Comparison of ENCODE assay signal across 8 cellular contexts in genomic region chr1:32886012-32886827, GRCh38. TPM values are rescaled to one million over a fixed set of nuclear protein-coding genes. Genes with fewer than 3 reads are reported as not detected.
DNase-seq lines count a peak whose midpoint lies in the region; ATAC-seq and TF ChIP-seq lines count a peak whose summit lies in the region.

TSS of gene HPCA (plus strand) at chr1:32886491. CDS start at chr1:32888899, 2,408 bp downstream.

- H3K4me3 ChIP-seq in BJ (ENCODE audit: low read depth, low read length) (no peak within 1 kb of the TSS; the same call in 1 of the 2 replicates), endocrine pancreas (ENCODE audit: control insufficient read depth, insufficient read depth, low read length) (peak within 1 kb of the TSS; percentile 50)

- ATAC-seq in T-cell (replicated peaks in 1 of 4) (peak in 3 of 4 experiments; percentile 53 to 86 (median 64)), HG03442 (IDR thresholded peaks at IDR 0.05; ENCODE audit: unreplicated experiment) (no peak), GM19035 (IDR thresholded peaks at IDR 0.05; ENCODE audit: unreplicated experiment) (no peak)

- peaks cover 1 to 10% (median 7%) of the 10 kb centered on the region in 3 donors for H3K4me1 Mint-ChIP-seq in T-cell

- CTCF ChIA-PET in BJ (lab: Yijun Ruan, JAX) (interaction anchor here (0.8 to 3.7 kb wide), 8 partner anchors 9 to 202 kb away, joined by 3 to 13 read pairs (median 5); no protein-coding TSS in a partner anchor), HEK293T (lab: Yijun Ruan, JAX) (interaction anchor here (0.5 to 1.1 kb wide), 10 partner anchors 7 to 306 kb away, joined by 3 to 6 read pairs (median 3); partner anchors contain the start of gene RNF19B), T-cell (lab: Charles Lee) (interaction anchor here in 1 of 2 donors (0.6 kb wide), 1 partner anchor 78 kb away, joined by 4 read pairs; no protein-coding TSS in a partner anchor)

- no peak within 1 kb of the TSS for H3K27ac Mint-ChIP-seq in T-cell

- DNase-seq in BJ (ENCODE audit: low read depth) (no peak), HEK293T (ENCODE audit: extremely low spot score) (peak; percentile 96), T-cell (peak in 18 of 34 experiments; percentile 8 to 46 (median 24)), midbrain (lab: John Stamatoyannopoulos, UW) (peak; percentile 50), amniotic stem cell (lab: John Stamatoyannopoulos, UW) (no peak)

- peaks cover 70 to 71% of the 10 kb centered on the region in 2 donors for H3K27me3 Mint-ChIP-seq in T-cell

- H3K4me3 Mint-ChIP-seq in T-cell: peak within 1 kb of the TSS in 1 of 3 donors; percentile 65

- H3K9me3 Mint-ChIP-seq in T-cell: no peaks in the 10 kb centered on the region

- H3K27me3 ChIP-seq in BJ (ENCODE audit: control insufficient read depth, insufficient read depth, low read length): peaks cover 22% of the 10 kb centered on the region
- no peaks in the 10 kb centered on the region for H3K27me3 ChIP-seq in endocrine pancreas (ENCODE audit: control insufficient read depth, insufficient read depth, low read length)

- peak; percentile 81 for TF ChIP-seq CTCF in BJ (IDR thresholded peaks at IDR 0.05; ENCODE audit: insufficient read depth, low read depth, low read length)

- POLR2A ChIA-PET in BJ (lab: Charles Lee): no interaction called here
- POLR2A ChIA-PET in HEK293T (lab: Yijun Ruan, JAX): no interaction called here
- POLR2A ChIA-PET in T-cell (lab: Charles Lee): no interaction called here

- H3K36me3 Mint-ChIP-seq in T-cell: no peaks in the 10 kb centered on the region

- H3K36me3 ChIP-seq in BJ (ENCODE audit: control insufficient read depth, insufficient read depth, low read length) (no peaks in the 10 kb centered on the region), endocrine pancreas (ENCODE audit: control insufficient read depth, insufficient read depth, low read length) (no peaks in the 10 kb centered on the region)

- H3K9me3 ChIP-seq in endocrine pancreas (ENCODE audit: control insufficient read depth, low read length): no peaks in the 10 kb centered on the region

- H3K4me1 ChIP-seq in endocrine pancreas (ENCODE audit: control insufficient read depth, insufficient read depth, low read length): no peaks in the 10 kb centered on the region

- H3K9ac ChIP-seq in endocrine pancreas (ENCODE audit: control insufficient read depth, insufficient read depth, low read length): no peak within 1 kb of the TSS

TF ChIP-seq in HEK293T, 16 proteins besides CTCF, POLR2A, EP300 and RAD21:
- TF ChIP-seq HDGF (IDR thresholded peaks at IDR 0.05; ENCODE audit: borderline replicate concordance) (no peak), TARDBP (IDR thresholded peaks at IDR 0.05) (0 out of 2 replicates have a peak, but pooled peaks have one; percentile 48)

RNA-seq across cellular contexts. Expression of gene HPCA, which starts in this region (rescaled TPM):
- not detected in 2 replicates for polyA plus RNA-seq in BJ (2011; rRNA removed)
- 0.21 TPM in 1 of 2 replicates, not detected in the other for polyA minus RNA-seq in BJ (2011; rRNA and poly(A)+ RNA removed)
- total RNA-seq in T-cell: under 1 TPM in 2 of 5 donors, not detected in 3; 0.45 to 0.54 TPM

Comparison
In these comparisons a context has a peak if more than half of its experiments do, and no peak if none do; other contexts are left out.
1. Peak in DNase-seq and ATAC-seq in T-cell; RNA of the gene not detected or under 1 TPM.
2. DNase-seq: peak in HEK293T (single experiment) and midbrain (single experiment); none in BJ (single experiment) and amniotic stem cell (single experiment).